14 cellular contexts compared by ENCODE assay signal in genomic region chr2:7468955-7469354, GRCh38.
"Had no signal": no experiment of that assay in that cellular context is flagged by ENCODE, and none has a peak within 500 bp of the region (broad histone marks: within the 10 kb centered on the region; RNA-seq: fewer than 3 reads in every experiment).

No MANE protein-coding gene starts in this region.

- FAIRE-seq: bronchial epithelial cell had no signal

- H3K4me1 ChIP-seq: ascending aorta, parathyroid adenoma, thyroid gland, vagina had no signal

- DNase-seq: activated CD4-positive, alpha-beta T cell treated with anti-CD3 and anti-CD28 coated beads for 1 hour; endodermal cell; erythroblast; hypothalamus; kidney glomerular epithelial cell; stimulated activated CD4-positive, alpha-beta T cell treated with anti-CD3 and anti-CD28 coated beads, Interleukin-15, amount 100 ng/mL, for 24 hours; stimulated activated CD4-positive, alpha-beta T cell treated with anti-CD3 and anti-CD28 coated beads, Interleukin-4, amount 100 ng/mL, for 24 hours; T1000; thyroid gland had no signal

- H3K79me2 ChIP-seq: parathyroid adenoma had no signal

- H3K27ac Mint-ChIP-seq: activated naive CD4-positive, alpha-beta T cell treated with anti-CD3 and anti-CD28 coated beads, Interleukin-2, amount 50 U/mL, for 24 hours; endodermal cell had no signal

- H3K27ac ChIP-seq: ascending aorta, parathyroid adenoma, thyroid gland, vagina had no signal

- H3K9me3 Mint-ChIP-seq: activated naive CD4-positive, alpha-beta T cell treated with anti-CD3 and anti-CD28 coated beads, Interleukin-2, amount 50 U/mL, for 24 hours; endodermal cell had no signal

- H3K27me3 ChIP-seq: ascending aorta, thyroid gland, vagina had no signal

- H3K4me3 ChIP-seq: ascending aorta, thyroid gland, vagina had no signal

- H3K27me3 Mint-ChIP-seq: activated naive CD4-positive, alpha-beta T cell treated with anti-CD3 and anti-CD28 coated beads, Interleukin-2, amount 50 U/mL, for 24 hours had no signal

- H2AFZ ChIP-seq: parathyroid adenoma had no signal

- H3K9ac ChIP-seq: parathyroid adenoma had no signal

- H3K36me3 ChIP-seq: ascending aorta, thyroid gland, vagina had no signal

- H3K4me3 Mint-ChIP-seq: activated naive CD4-positive, alpha-beta T cell treated with anti-CD3 and anti-CD28 coated beads, Interleukin-2, amount 50 U/mL, for 24 hours; endodermal cell had no signal

- H3K36me3 Mint-ChIP-seq: activated naive CD4-positive, alpha-beta T cell treated with anti-CD3 and anti-CD28 coated beads, Interleukin-2, amount 50 U/mL, for 24 hours had no signal

- H3K9me3 ChIP-seq: ascending aorta, thyroid gland, vagina had no signal
